ENCODE assay signal across 8 cellular contexts in genomic region chr3:25663324-25664065, GRCh38. TPM values are rescaled to one million over a fixed set of nuclear protein-coding genes. Genes with fewer than 3 reads are reported as not detected.
DNase-seq lines count a peak whose midpoint lies in the region; ATAC-seq and TF ChIP-seq lines count a peak whose summit lies in the region.

No MANE protein-coding gene starts in this region.

- WGBS in trophoblast cell (ENCODE audit: extremely low coverage, insufficient coverage, insufficient read length) = no CpG with 5 or more reads among the region's 24 CpGs

- H3K4ac ChIP-seq in trophoblast cell (ENCODE audit: low read depth, low read length) = peak overlapping the region; percentile 16

- H3K14ac ChIP-seq in trophoblast cell (ENCODE audit: low read length) = no peak overlapping the region

- H3K27me3 ChIP-seq in foreskin keratinocyte (no peaks in the 10 kb centered on the region), trophoblast cell (ENCODE audit: insufficient read depth, low read length) (no peaks in the 10 kb centered on the region)

- peak overlapping the region; percentile 83 to 94 for H3K4me3 Mint-ChIP-seq in activated T-cell treated with anti-CD3 and anti-CD28 coated beads, Interleukin-2, amount 50 U/mL, for 72 hours

- H2AFZ ChIP-seq in trophoblast cell (ENCODE audit: insufficient read depth, low read length, poor library complexity) = no peak overlapping the region

- H3K36me3 Mint-ChIP-seq in activated T-cell treated with anti-CD3 and anti-CD28 coated beads, Interleukin-2, amount 50 U/mL, for 72 hours (ENCODE audit: insufficient read depth in 2 of 2) = peaks cover 8 to 16% of the 10 kb centered on the region in 2 donors

- DNase-seq in Ammon's horn (ENCODE audit: low spot score) = peak; percentile 46
- peak; percentile 37 for DNase-seq in NCI-H510A (lab: John Stamatoyannopoulos, UW)
- DNase-seq in activated T-cell treated with anti-CD3 and anti-CD28 coated beads, Interleukin-2, amount 50 U/mL, for 72 hours = peak; percentile 7 to 25
- peak in 1 of 2 donors; percentile 50 for DNase-seq in foreskin keratinocyte
- DNase-seq in trophoblast cell = peak in 1 of 2 donors; percentile 32
- DNase-seq in activated CD8-positive, alpha-beta memory T cell treated with anti-CD3 and anti-CD28 coated beads, Interleukin-2, amount 50 U/mL, for 48 hours = no peak

- peak overlapping the region; percentile 11 for H2BK120ac ChIP-seq in trophoblast cell (ENCODE audit: insufficient read depth, low read length, poor library complexity)

- H3K9ac ChIP-seq in trophoblast cell (ENCODE audit: low read length) = peak overlapping the region; percentile 62

- ATAC-seq in GM18867 (IDR thresholded peaks at IDR 0.05; ENCODE audit: unreplicated experiment) (peak; percentile 24), HG03064 (IDR thresholded peaks at IDR 0.05; ENCODE audit: low read depth, unreplicated experiment) (peak; percentile 12), foreskin keratinocyte (peak; percentile 7)
- peak; percentile 3 to 6 for ATAC-seq in activated T-cell treated with anti-CD3 and anti-CD28 coated beads, Interleukin-2, amount 50 U/mL, for 72 hours (replicated peaks in 1 of 2)

- H3K9me3 ChIP-seq in trophoblast cell (ENCODE audit: insufficient read depth, low read depth, low read length) = no peaks in the 10 kb centered on the region

- no peak overlapping the region for H2AK5ac ChIP-seq in trophoblast cell (ENCODE audit: low read length)

- peak overlapping the region; percentile 99 for H3K4me3 ChIP-seq in trophoblast cell (ENCODE audit: low read depth, low read length)

- H3K18ac ChIP-seq in trophoblast cell (ENCODE audit: low read length) = no peak overlapping the region

- no peak overlapping the region for H3K23ac ChIP-seq in trophoblast cell (ENCODE audit: low read length)

- peaks cover 16% of the 10 kb centered on the region for H3K4me1 ChIP-seq in foreskin keratinocyte
- H3K4me1 ChIP-seq in trophoblast cell (ENCODE audit: control insufficient read depth in 1 of 2, insufficient read depth in 2 of 2, low read length in 2 of 2) = no peaks in the 10 kb centered on the region

- no peak overlapping the region for H2BK5ac ChIP-seq in trophoblast cell (ENCODE audit: low read depth, low read length, poor library complexity)

- H3K79me2 ChIP-seq in trophoblast cell (ENCODE audit: control insufficient read depth, insufficient read depth, low read length, poor library complexity) = peaks cover 12% of the 10 kb centered on the region

- H2BK12ac ChIP-seq in trophoblast cell (ENCODE audit: low read length) = no peak overlapping the region

- H3K27me3 Mint-ChIP-seq in activated T-cell treated with anti-CD3 and anti-CD28 coated beads, Interleukin-2, amount 50 U/mL, for 72 hours (ENCODE audit: low read depth) = no peaks in the 10 kb centered on the region

- no peaks in the 10 kb centered on the region for H3K36me3 ChIP-seq in trophoblast cell (ENCODE audit: control insufficient read depth in 1 of 2, insufficient read depth in 2 of 2, low read length in 2 of 2)

- H4K12ac ChIP-seq in trophoblast cell (ENCODE audit: low read depth, low read length) = no peak overlapping the region

- H3K27ac ChIP-seq in foreskin keratinocyte (peak overlapping the region; percentile 74), trophoblast cell (ENCODE audit: low read depth, low read length) (peak overlapping the region; percentile 94)

- H4K91ac ChIP-seq in trophoblast cell (ENCODE audit: low read depth, low read length) = no peak overlapping the region

- H3K27ac Mint-ChIP-seq in activated T-cell treated with anti-CD3 and anti-CD28 coated beads, Interleukin-2, amount 50 U/mL, for 72 hours = peak overlapping the region; percentile 92

- peak overlapping the region; percentile 76 for H3K4me2 ChIP-seq in trophoblast cell (ENCODE audit: low read length)

- H4K8ac ChIP-seq in trophoblast cell (ENCODE audit: low read depth, low read length) = no peak overlapping the region

- no peaks in the 10 kb centered on the region for H3K9me3 Mint-ChIP-seq in activated T-cell treated with anti-CD3 and anti-CD28 coated beads, Interleukin-2, amount 50 U/mL, for 72 hours

- peaks cover 11% of the 10 kb centered on the region for H3K79me1 ChIP-seq in trophoblast cell (ENCODE audit: low read length)

- TF ChIP-seq CTCF in foreskin keratinocyte (conservative IDR thresholded peaks at IDR 0.05) = no peak

- H3K4me1 Mint-ChIP-seq in activated T-cell treated with anti-CD3 and anti-CD28 coated beads, Interleukin-2, amount 50 U/mL, for 72 hours (ENCODE audit: low read depth) = peaks cover 63% of the 10 kb centered on the region

RNA-seq across cellular contexts. Expression of gene TOP2B, which starts 1.2 kb away (rescaled TPM):
- total RNA-seq in activated T-cell treated with anti-CD3 and anti-CD28 coated beads, Interleukin-2, amount 50 U/mL, for 72 hours = 100 to 1,000 TPM; 140 to 151 TPM
- total RNA-seq in foreskin keratinocyte = 83.2 and 91.0 TPM in 2 replicates
- polyA plus RNA-seq in foreskin keratinocyte = 48.0 and 49.5 TPM in 2 replicates
- polyA plus RNA-seq in trophoblast cell (2013) = 68.0 and 72.2 TPM in 2 replicates
